ENCODE assay signal across 13 cellular contexts in the genomic region with DNA sequence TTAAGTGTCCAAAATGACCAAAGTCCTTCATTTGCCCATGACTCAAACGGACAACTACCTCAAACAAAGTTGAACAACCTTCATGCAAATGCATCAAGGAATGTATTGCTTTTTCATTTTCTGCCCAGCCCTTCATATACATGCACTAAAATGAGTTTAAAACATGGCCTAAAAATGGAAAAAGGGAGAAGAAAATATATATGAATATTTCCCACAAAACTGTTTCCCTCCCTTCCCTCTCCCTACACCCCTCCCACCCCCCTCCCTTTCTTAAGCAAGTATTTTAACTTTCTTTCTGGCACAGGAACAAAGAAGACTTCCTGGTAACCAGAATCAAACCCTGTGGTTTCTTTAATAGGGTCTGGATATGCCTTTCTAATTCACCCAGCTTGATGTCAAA. TPM values are rescaled to one million over a fixed set of nuclear protein-coding genes. Genes with fewer than 3 reads are reported as not detected.
DNase-seq lines count a peak whose midpoint lies in the region; ATAC-seq and TF ChIP-seq lines count a peak whose summit lies in the region.
"Had no signal": no experiment of that assay in that cellular context is flagged by ENCODE, and none has a peak within 500 bp of the region (broad histone marks: within the 10 kb centered on the region; RNA-seq: fewer than 3 reads in every experiment).

No MANE protein-coding gene starts in this region.

- intact Hi-C loops in natural killer cell (cut with micrococcal nuclease): no loop called here

- ATAC-seq in natural killer cell treated with Interleukin-12 subunit alpha and Interleukin-12 subunit beta and Interleukin-15 and Interleukin-18, amount 100 ng/mL, for 72 hours: no peak
- ATAC-seq in natural killer cell: no peak
- ATAC-seq in HG03565 (IDR thresholded peaks at IDR 0.05; ENCODE audit: unreplicated experiment): no peak
- ATAC-seq: HCT116 had no signal

- peaks cover 70% of the 10 kb centered on the region for H3K36me3 ChIP-seq in HUES48 (ENCODE audit: control insufficient read depth, insufficient read depth, low read length)

- H3K27ac Mint-ChIP-seq in activated T-cell treated with anti-CD3 and anti-CD28 coated beads, Interleukin-2, amount 50 U/mL, for 24 hours: peak overlapping the region; percentile 32
- H3K27ac Mint-ChIP-seq in natural killer cell treated with Interleukin-12 subunit alpha and Interleukin-12 subunit beta and Interleukin-15 and Interleukin-18, amount 100 ng/mL, for 72 hours: peak overlapping the region in 1 of 2 donors; percentile 13
- no peak overlapping the region for H3K27ac Mint-ChIP-seq in natural killer cell

- H3K4me1 Mint-ChIP-seq in activated T-cell treated with anti-CD3 and anti-CD28 coated beads, Interleukin-2, amount 50 U/mL, for 24 hours (ENCODE audit: low read depth): peaks cover 50% of the 10 kb centered on the region
- H3K4me1 Mint-ChIP-seq in natural killer cell treated with Interleukin-12 subunit alpha and Interleukin-12 subunit beta and Interleukin-15 and Interleukin-18, amount 100 ng/mL, for 72 hours (ENCODE audit: low read depth in 2 of 2): peaks cover 16 to 40% of the 10 kb centered on the region in 2 donors
- peaks cover 0 to 3% of the 10 kb centered on the region in 2 donors for H3K4me1 Mint-ChIP-seq in natural killer cell

- no peaks in the 10 kb centered on the region for H3K9me3 Mint-ChIP-seq in activated T-cell treated with anti-CD3 and anti-CD28 coated beads, Interleukin-2, amount 50 U/mL, for 24 hours
- H3K9me3 Mint-ChIP-seq in natural killer cell treated with Interleukin-12 subunit alpha and Interleukin-12 subunit beta and Interleukin-15 and Interleukin-18, amount 100 ng/mL, for 72 hours: no peaks in the 10 kb centered on the region
- no peaks in the 10 kb centered on the region for H3K9me3 Mint-ChIP-seq in natural killer cell
- H3K9me3 Mint-ChIP-seq: CD14-positive monocyte had no signal

- no peak for TF ChIP-seq CTCF in natural killer cell (IDR thresholded peaks at IDR 0.05)

- H3K36me3 Mint-ChIP-seq in activated T-cell treated with anti-CD3 and anti-CD28 coated beads, Interleukin-2, amount 50 U/mL, for 24 hours (ENCODE audit: low read depth): peaks cover 73% of the 10 kb centered on the region
- H3K36me3 Mint-ChIP-seq in natural killer cell treated with Interleukin-12 subunit alpha and Interleukin-12 subunit beta and Interleukin-15 and Interleukin-18, amount 100 ng/mL, for 72 hours: peaks cover 30% of the 10 kb centered on the region
- peaks cover 27% of the 10 kb centered on the region for H3K36me3 Mint-ChIP-seq in natural killer cell

- no peaks in the 10 kb centered on the region; the same call in 1 of the 2 replicates for H3K4me1 ChIP-seq in HUES48 (ENCODE audit: control insufficient read depth, insufficient read depth, low read length)

- DNase-seq in activated T-cell treated with anti-CD3 and anti-CD28 coated beads, Interleukin-2, amount 50 U/mL, for 24 hours: no peak
- DNase-seq in activated T-cell treated with anti-CD3 and anti-CD28 coated beads, Interleukin-2, amount 50 U/mL, for 1 hour: no peak
- DNase-seq in natural killer cell treated with Interleukin-12 subunit alpha and Interleukin-12 subunit beta and Interleukin-15 and Interleukin-18, amount 100 ng/mL, for 72 hours (ENCODE audit: low spot score): no peak
- DNase-seq in natural killer cell (no peak), astrocyte of the hippocampus (ENCODE audit: low read depth, low spot score) (peak; percentile 26), islet precursor cell (no peak)
- DNase-seq: Caco-2; CD8-positive, alpha-beta memory T cell; GF-D8 had no signal

- no peak overlapping the region for H3K4me3 Mint-ChIP-seq in activated T-cell treated with anti-CD3 and anti-CD28 coated beads, Interleukin-2, amount 50 U/mL, for 24 hours
- H3K4me3 Mint-ChIP-seq in natural killer cell treated with Interleukin-12 subunit alpha and Interleukin-12 subunit beta and Interleukin-15 and Interleukin-18, amount 100 ng/mL, for 72 hours: peak overlapping the region; percentile 3
- H3K4me3 Mint-ChIP-seq in natural killer cell: no peak overlapping the region
- H3K4me3 Mint-ChIP-seq: CD14-positive monocyte had no signal

- H3K4me3 ChIP-seq in HUES48 (ENCODE audit: low read depth, low read length): no peak overlapping the region

- no peaks in the 10 kb centered on the region for H3K27me3 ChIP-seq in HUES48 (ENCODE audit: control insufficient read depth, insufficient read depth, low read length)

- H3K27me3 Mint-ChIP-seq in activated T-cell treated with anti-CD3 and anti-CD28 coated beads, Interleukin-2, amount 50 U/mL, for 24 hours: no peaks in the 10 kb centered on the region
- H3K27me3 Mint-ChIP-seq in natural killer cell treated with Interleukin-12 subunit alpha and Interleukin-12 subunit beta and Interleukin-15 and Interleukin-18, amount 100 ng/mL, for 72 hours: no peaks in the 10 kb centered on the region
- H3K27me3 Mint-ChIP-seq in natural killer cell (ENCODE audit: low read depth in 2 of 2): no peaks in the 10 kb centered on the region

- no peaks in the 10 kb centered on the region for H3K9me3 ChIP-seq in HUES48 (ENCODE audit: control insufficient read depth, insufficient read depth, low read length)
- H3K9me3 ChIP-seq: Caco-2 had no signal

- no peak overlapping the region for H3K9ac ChIP-seq in HUES48 (ENCODE audit: low read depth, low read length)

- peak overlapping the region; percentile 70 for H3K27ac ChIP-seq in HUES48 (ENCODE audit: low read depth, low read length)

RNA-seq across cellular contexts. Expression of a gene that starts 5.5 kb away (rescaled TPM):
- 10 to 100 TPM; 14.4 to 18.3 TPM for total RNA-seq in natural killer cell treated with Interleukin-12 subunit alpha and Interleukin-12 subunit beta and Interleukin-15 and Interleukin-18, amount 100 ng/mL, for 72 hours
- 10 to 100 TPM; 25.5 to 34.2 (median 32.4) TPM for total RNA-seq in natural killer cell

RNA-seq across cellular contexts. Expression of a gene that starts 44.1 kb away (rescaled TPM):
- total RNA-seq in natural killer cell treated with Interleukin-12 subunit alpha and Interleukin-12 subunit beta and Interleukin-15 and Interleukin-18, amount 100 ng/mL, for 72 hours: 10 to 100 TPM; 66.1 to 67.2 TPM
- total RNA-seq in natural killer cell: 10 to 100 TPM; 44.3 to 63.8 (median 53.4) TPM

RNA-seq across cellular contexts. Expression of a gene that starts 54.3 kb away (rescaled TPM):
- total RNA-seq in natural killer cell treated with Interleukin-12 subunit alpha and Interleukin-12 subunit beta and Interleukin-15 and Interleukin-18, amount 100 ng/mL, for 72 hours: 100 to 1,000 TPM in 1 of 2 donors, 10 to 100 TPM in 1; 88.5 to 133 TPM
- total RNA-seq in natural killer cell: 100 to 1,000 TPM; 119 to 129 (median 124) TPM
